Comparison of ENCODE assay signal across 1 cellular context in genomic region chr7:128654080-128654479, GRCh38. TPM values are rescaled to one million over a fixed set of nuclear protein-coding genes. Genes with fewer than 3 reads are reported as not detected.
"Had no signal": no experiment of that assay in that cellular context is flagged by ENCODE, and none has a peak within 500 bp of the region (broad histone marks: within the 10 kb centered on the region; RNA-seq: fewer than 3 reads in every experiment).

No MANE protein-coding gene starts in this region.

RNA-seq across cellular contexts. Expression of gene GARIN1A, which starts 18.0 kb away (rescaled TPM):
- total RNA-seq: HepG2 had no signal
